Comparison of ENCODE assay signal across 1 cellular context in the genomic region with DNA sequence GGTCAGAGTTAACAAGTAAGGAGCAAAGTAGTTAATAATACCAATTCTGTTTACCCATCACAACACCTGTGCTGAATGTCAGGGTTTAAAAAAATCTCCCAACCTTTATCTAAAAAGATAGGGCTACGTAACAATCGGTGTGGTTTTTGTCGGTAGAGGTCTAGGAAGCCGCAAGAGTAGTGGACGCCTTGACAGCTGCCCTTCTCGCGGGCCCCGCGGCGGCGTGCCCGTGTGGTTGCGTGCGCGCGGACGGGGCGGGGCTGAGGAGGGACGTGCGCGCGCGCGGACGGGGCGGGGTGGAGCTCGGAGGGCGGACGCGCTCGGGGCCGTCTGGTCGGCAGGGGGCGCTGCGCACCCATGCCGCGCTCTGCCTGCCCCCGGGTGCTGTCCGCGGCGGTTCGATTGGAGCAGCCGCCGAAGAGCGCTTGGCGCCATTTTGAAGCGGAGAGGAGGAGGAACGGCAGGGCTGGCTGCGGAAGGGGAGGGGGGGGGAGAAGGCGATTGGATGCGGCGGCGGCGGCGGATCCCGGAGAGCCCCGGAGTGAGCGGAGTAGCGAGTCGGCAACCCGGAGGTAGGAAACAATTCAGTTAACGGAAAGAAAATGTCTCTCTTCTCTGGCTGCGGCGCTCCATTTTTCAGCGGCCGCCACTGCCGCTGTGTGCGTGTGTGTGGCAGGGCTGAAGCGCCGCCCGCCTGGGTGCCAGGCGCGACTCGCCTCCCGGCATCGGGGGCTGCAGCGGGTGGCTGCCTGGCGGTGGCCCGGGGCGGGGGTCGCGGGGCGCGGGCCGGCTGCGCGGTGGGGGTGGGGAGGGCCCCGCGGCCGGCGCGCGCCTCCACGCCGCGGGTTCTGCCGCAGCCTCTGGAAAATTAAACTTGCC.
A peak's percentile ranks its signal among the peaks of the same experiment; 100 is the strongest.
TF ChIP-seq lines count a peak whose summit lies in the region.

A gene with protein sequence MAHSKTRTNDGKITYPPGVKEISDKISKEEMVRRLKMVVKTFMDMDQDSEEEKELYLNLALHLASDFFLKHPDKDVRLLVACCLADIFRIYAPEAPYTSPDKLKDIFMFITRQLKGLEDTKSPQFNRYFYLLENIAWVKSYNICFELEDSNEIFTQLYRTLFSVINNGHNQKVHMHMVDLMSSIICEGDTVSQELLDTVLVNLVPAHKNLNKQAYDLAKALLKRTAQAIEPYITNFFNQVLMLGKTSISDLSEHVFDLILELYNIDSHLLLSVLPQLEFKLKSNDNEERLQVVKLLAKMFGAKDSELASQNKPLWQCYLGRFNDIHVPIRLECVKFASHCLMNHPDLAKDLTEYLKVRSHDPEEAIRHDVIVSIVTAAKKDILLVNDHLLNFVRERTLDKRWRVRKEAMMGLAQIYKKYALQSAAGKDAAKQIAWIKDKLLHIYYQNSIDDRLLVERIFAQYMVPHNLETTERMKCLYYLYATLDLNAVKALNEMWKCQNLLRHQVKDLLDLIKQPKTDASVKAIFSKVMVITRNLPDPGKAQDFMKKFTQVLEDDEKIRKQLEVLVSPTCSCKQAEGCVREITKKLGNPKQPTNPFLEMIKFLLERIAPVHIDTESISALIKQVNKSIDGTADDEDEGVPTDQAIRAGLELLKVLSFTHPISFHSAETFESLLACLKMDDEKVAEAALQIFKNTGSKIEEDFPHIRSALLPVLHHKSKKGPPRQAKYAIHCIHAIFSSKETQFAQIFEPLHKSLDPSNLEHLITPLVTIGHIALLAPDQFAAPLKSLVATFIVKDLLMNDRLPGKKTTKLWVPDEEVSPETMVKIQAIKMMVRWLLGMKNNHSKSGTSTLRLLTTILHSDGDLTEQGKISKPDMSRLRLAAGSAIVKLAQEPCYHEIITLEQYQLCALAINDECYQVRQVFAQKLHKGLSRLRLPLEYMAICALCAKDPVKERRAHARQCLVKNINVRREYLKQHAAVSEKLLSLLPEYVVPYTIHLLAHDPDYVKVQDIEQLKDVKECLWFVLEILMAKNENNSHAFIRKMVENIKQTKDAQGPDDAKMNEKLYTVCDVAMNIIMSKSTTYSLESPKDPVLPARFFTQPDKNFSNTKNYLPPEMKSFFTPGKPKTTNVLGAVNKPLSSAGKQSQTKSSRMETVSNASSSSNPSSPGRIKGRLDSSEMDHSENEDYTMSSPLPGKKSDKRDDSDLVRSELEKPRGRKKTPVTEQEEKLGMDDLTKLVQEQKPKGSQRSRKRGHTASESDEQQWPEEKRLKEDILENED (N-terminal part only) (plus strand): TSS at position 431 of the 879 bp plus-strand sequence. CDS start 62,321 bp downstream, outside the sequence.

TF ChIP-seq in A549, 52 proteins besides CTCF, POLR2A, EP300 and RAD21:
- TF ChIP-seq, protein P1, sequence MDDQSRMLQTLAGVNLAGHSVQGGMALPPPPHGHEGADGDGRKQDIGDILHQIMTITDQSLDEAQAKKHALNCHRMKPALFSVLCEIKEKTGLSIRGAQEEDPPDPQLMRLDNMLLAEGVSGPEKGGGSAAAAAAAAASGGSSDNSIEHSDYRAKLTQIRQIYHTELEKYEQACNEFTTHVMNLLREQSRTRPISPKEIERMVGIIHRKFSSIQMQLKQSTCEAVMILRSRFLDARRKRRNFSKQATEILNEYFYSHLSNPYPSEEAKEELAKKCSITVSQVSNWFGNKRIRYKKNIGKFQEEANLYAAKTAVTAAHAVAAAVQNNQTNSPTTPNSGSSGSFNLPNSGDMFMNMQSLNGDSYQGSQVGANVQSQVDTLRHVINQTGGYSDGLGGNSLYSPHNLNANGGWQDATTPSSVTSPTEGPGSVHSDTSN (IDR thresholded peaks at IDR 0.05): no peak
- TF ChIP-seq SMC3 (IDR thresholded peaks at IDR 0.05) (peak; percentile 78), HOXA7 (CRISPR knock-in tag; IDR thresholded peaks at IDR 0.05) (no peak), MYC (IDR thresholded peaks at IDR 0.05; ENCODE audit: borderline replicate concordance, low read length) (no peak), PHF8 (IDR thresholded peaks at IDR 0.05; ENCODE audit: borderline replicate concordance, low read depth) (peak; percentile 22; the same call in 1 of the 2 replicates), REST (IDR thresholded peaks at IDR 0.05) (no peak), CEBPB (IDR thresholded peaks at IDR 0.05) (no peak), MAZ (IDR thresholded peaks at IDR 0.05; ENCODE audit: borderline replicate concordance, low read depth, low read length) (peak; percentile 56; the same call in 1 of the 2 replicates), RFX5 (IDR thresholded peaks at IDR 0.05) (no peak), KDM5A (IDR thresholded peaks at IDR 0.05) (no peak)
- TF ChIP-seq, protein P2, sequence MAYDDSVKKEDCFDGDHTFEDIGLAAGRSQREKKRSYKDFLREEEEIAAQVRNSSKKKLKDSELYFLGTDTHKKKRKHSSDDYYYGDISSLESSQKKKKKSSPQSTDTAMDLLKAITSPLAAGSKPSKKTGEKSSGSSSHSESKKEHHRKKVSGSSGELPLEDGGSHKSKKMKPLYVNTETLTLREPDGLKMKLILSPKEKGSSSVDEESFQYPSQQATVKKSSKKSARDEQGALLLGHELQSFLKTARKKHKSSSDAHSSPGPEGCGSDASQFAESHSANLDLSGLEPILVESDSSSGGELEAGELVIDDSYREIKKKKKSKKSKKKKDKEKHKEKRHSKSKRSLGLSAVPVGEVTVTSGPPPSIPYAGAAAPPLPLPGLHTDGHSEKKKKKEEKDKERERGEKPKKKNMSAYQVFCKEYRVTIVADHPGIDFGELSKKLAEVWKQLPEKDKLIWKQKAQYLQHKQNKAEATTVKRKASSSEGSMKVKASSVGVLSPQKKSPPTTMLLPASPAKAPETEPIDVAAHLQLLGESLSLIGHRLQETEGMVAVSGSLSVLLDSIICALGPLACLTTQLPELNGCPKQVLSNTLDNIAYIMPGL (CRISPR knock-in tag; IDR thresholded peaks at IDR 0.05; ENCODE audit: borderline replicate concordance): no peak
